In genomic region chrX:130125090-130125489, GRCh38 we compare ENCODE assay signal across 12 cellular contexts. TPM values are rescaled to one million over a fixed set of nuclear protein-coding genes. Genes with fewer than 3 reads are reported as not detected.
DNase-seq lines count a peak whose midpoint lies in the region; ATAC-seq and TF ChIP-seq lines count a peak whose summit lies in the region.
"Had no signal": no experiment of that assay in that cellular context is flagged by ENCODE, and none has a peak within 500 bp of the region (broad histone marks: within the 10 kb centered on the region; RNA-seq: fewer than 3 reads in every experiment).

No MANE protein-coding gene starts in this region.

- ATAC-seq in left cardiac atrium (peak; percentile 68 to 84), HG02981 (IDR thresholded peaks at IDR 0.05; ENCODE audit: unreplicated experiment) (no peak)
- ATAC-seq: left colon had no signal

- no peak overlapping the region for H3K4me3 ChIP-seq in AG10803 (ENCODE audit: low read length)
- no peak overlapping the region for H3K4me3 ChIP-seq in breast epithelium
- H3K4me3 ChIP-seq in rectal smooth muscle tissue (ENCODE audit: low read length): no peak overlapping the region

- intact Hi-C loops in breast epithelium (cut with DNase I; ENCODE audit: low total_unique reads) (no loop called here), left cardiac atrium (cut with DNase I) (loop anchor here (5.0 to 10.0 kb wide), 2 partner anchors 37 to 50 kb away; no protein-coding TSS in a partner anchor)

- TF ChIP-seq CTCF in AG10803 (conservative IDR thresholded peaks at IDR 0.05; ENCODE audit: low read length): no peak
- no peak for TF ChIP-seq CTCF in breast epithelium (IDR thresholded peaks at IDR 0.05)

- no peak overlapping the region for H3K9ac ChIP-seq in rectal smooth muscle tissue (ENCODE audit: low read length)

- H3K36me3 ChIP-seq in breast epithelium: no peaks in the 10 kb centered on the region
- peaks cover 2% of the 10 kb centered on the region for H3K36me3 ChIP-seq in rectal smooth muscle tissue (ENCODE audit: control insufficient read depth, insufficient read depth, low read length)

- H3K27ac Mint-ChIP-seq in activated naive CD4-positive, alpha-beta T cell treated with anti-CD3 and anti-CD28 coated beads, Interleukin-2, amount 10 ng/mL, durations not matched to agents 7 days and 5 days: no peak overlapping the region
- H3K27ac Mint-ChIP-seq: activated CD4-positive, alpha-beta memory T cell treated with anti-CD3 and anti-CD28 coated beads for 36 hours; T-helper 1 cell treated with Interleukin-12 subunit alpha and Interleukin-12 subunit beta and Interleukin-4 antibody, amounts not matched to agents 30 μg/mL and 1 μg/mL, for 36 hours had no signal

- peaks cover 22% of the 10 kb centered on the region for H3K36me3 Mint-ChIP-seq in activated naive CD4-positive, alpha-beta T cell treated with anti-CD3 and anti-CD28 coated beads, Interleukin-2, amount 10 ng/mL, durations not matched to agents 7 days and 5 days

- no peaks in the 10 kb centered on the region for H3K9me3 Mint-ChIP-seq in activated naive CD4-positive, alpha-beta T cell treated with anti-CD3 and anti-CD28 coated beads, Interleukin-2, amount 10 ng/mL, durations not matched to agents 7 days and 5 days
- H3K9me3 Mint-ChIP-seq: activated CD4-positive, alpha-beta memory T cell treated with anti-CD3 and anti-CD28 coated beads for 36 hours; T-helper 1 cell treated with Interleukin-12 subunit alpha and Interleukin-12 subunit beta and Interleukin-4 antibody, amounts not matched to agents 30 μg/mL and 1 μg/mL, for 36 hours had no signal

- DNase-seq in AG10803 (ENCODE audit: low read depth) (peak; percentile 69), breast epithelium (ENCODE audit: low spot score in 2 of 2) (peak; percentile 29 to 64), left cardiac atrium (peak; percentile 79), NCI-H2029 treated with DMSO at 0.1 percent for 48 hours (lab: John Stamatoyannopoulos, UW) (no peak)
- DNase-seq in stimulated activated CD4-positive, alpha-beta T cell treated with anti-CD3 and anti-CD28 coated beads, Interleukin-1b, Interleukin-23, amount 100 ng/mL, for 48 hours: no peak
- DNase-seq in activated naive CD4-positive, alpha-beta T cell treated with anti-CD3 and anti-CD28 coated beads, Interleukin-2, amount 10 ng/mL, durations not matched to agents 7 days and 5 days: no peak
- DNase-seq: activated CD4-positive, alpha-beta memory T cell treated with anti-CD3 and anti-CD28 coated beads for 36 hours; NCI-H1436 treated with DMSO at 0.1 percent for 48 hours had no signal

- TF ChIP-seq POLR2A in breast epithelium (IDR thresholded peaks at IDR 0.05): no peak

- no peaks in the 10 kb centered on the region for H3K27me3 Mint-ChIP-seq in activated naive CD4-positive, alpha-beta T cell treated with anti-CD3 and anti-CD28 coated beads, Interleukin-2, amount 10 ng/mL, durations not matched to agents 7 days and 5 days
- H3K27me3 Mint-ChIP-seq: activated CD4-positive, alpha-beta memory T cell treated with anti-CD3 and anti-CD28 coated beads for 36 hours had no signal

- CTCF ChIA-PET in activated naive CD4-positive, alpha-beta T cell treated with anti-CD3 and anti-CD28 coated beads, Interleukin-2, amount 10 ng/mL, durations not matched to agents 7 days and 5 days (lab: Charles Lee): interaction anchor here (0.7 to 1.3 kb wide), 2 partner anchors 40 to 45 kb away, joined by 3 to 5 read pairs; no protein-coding TSS in a partner anchor

- H3K27me3 ChIP-seq in breast epithelium (peaks cover 0 to 20% of the 10 kb centered on the region in 2 donors), rectal smooth muscle tissue (ENCODE audit: control insufficient read depth, insufficient read depth, low read length) (no peaks in the 10 kb centered on the region)

- no peaks in the 10 kb centered on the region for H3K9me3 ChIP-seq in breast epithelium

- peaks cover 6% of the 10 kb centered on the region for H3K4me1 Mint-ChIP-seq in activated naive CD4-positive, alpha-beta T cell treated with anti-CD3 and anti-CD28 coated beads, Interleukin-2, amount 10 ng/mL, durations not matched to agents 7 days and 5 days

- H3K4me3 Mint-ChIP-seq in activated naive CD4-positive, alpha-beta T cell treated with anti-CD3 and anti-CD28 coated beads, Interleukin-2, amount 10 ng/mL, durations not matched to agents 7 days and 5 days: no peak overlapping the region
- H3K4me3 Mint-ChIP-seq: activated CD4-positive, alpha-beta memory T cell treated with anti-CD3 and anti-CD28 coated beads for 36 hours; T-helper 1 cell treated with Interleukin-12 subunit alpha and Interleukin-12 subunit beta and Interleukin-4 antibody, amounts not matched to agents 30 μg/mL and 1 μg/mL, for 36 hours had no signal

- H3K27ac ChIP-seq in breast epithelium: peak overlapping the region; percentile 60 to 78
- peak overlapping the region; percentile 75 for H3K27ac ChIP-seq in rectal smooth muscle tissue (ENCODE audit: low read depth, low read length)

- H3K4me1 ChIP-seq in breast epithelium: no peaks in the 10 kb centered on the region
- H3K4me1 ChIP-seq in rectal smooth muscle tissue (ENCODE audit: control insufficient read depth, insufficient read depth, low read length): no peaks in the 10 kb centered on the region

RNA-seq across cellular contexts. Expression of gene ELF4, which starts 14.8 kb away (rescaled TPM):
- total RNA-seq in breast epithelium (10 to 100 TPM in 1 of 3 donors, 1 to 10 TPM in 2; 5.3 to 10.7 (median 9.2) TPM), left cardiac atrium (1 to 10 TPM; 4.2 to 6.4 TPM)

RNA-seq across cellular contexts. Expression of gene AIFM1, which starts 40.6 kb away (rescaled TPM):
- total RNA-seq in breast epithelium (10 to 100 TPM; 13.5 to 24.6 (median 16.6) TPM), left cardiac atrium (10 to 100 TPM; 83.1 to 99.9 TPM)

RNA-seq across cellular contexts. Expression of gene RAB33A, which starts 46.7 kb away (rescaled TPM):
- 1 to 10 TPM in 2 of 3 donors, under 1 TPM in 1; 0.73 to 2.6 (median 1.6) TPM for total RNA-seq in breast epithelium
- 10 to 100 TPM in 1 of 2 donors, 1 to 10 TPM in 1; 3.8 to 19.2 TPM for total RNA-seq in left cardiac atrium

Comparison
In these comparisons a context has a peak if more than half of its experiments do, and no peak if none do; other contexts are left out.
1. DNase-seq: peak in AG10803 (single experiment), breast epithelium (2 of 2) and left cardiac atrium (single experiment); none in stimulated activated CD4-positive, alpha-beta T cell treated with anti-CD3 and anti-CD28 coated beads, Interleukin-1b, Interleukin-23, amount 100 ng/mL, for 48 hours (single experiment), activated naive CD4-positive, alpha-beta T cell treated with anti-CD3 and anti-CD28 coated beads, Interleukin-2, amount 10 ng/mL, durations not matched to agents 7 days and 5 days (single experiment) and NCI-H2029 treated with DMSO at 0.1 percent for 48 hours (single experiment).